In the genomic region with DNA sequence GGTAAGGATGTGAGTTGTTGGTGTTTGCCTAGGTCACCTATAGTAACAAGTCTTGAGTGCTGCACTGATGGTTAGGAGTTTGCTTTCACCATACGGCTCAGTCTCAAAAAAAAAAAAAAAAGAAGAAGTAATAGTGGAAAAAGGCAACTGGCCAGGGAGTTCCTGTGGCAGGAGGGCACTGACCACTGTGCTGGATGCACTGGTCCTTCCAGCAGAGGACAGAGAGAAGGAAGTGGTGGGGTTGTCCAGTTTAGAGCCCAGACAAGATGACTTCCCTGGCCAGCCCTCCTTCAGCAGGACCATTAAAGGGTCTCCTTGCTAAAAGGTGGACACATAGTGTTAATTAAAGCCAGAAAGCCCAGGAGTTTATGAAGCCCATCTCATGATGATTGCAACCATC, we compare ENCODE assay signal across 1 cellular context.
TF ChIP-seq lines count a peak whose summit lies in the region.

No MANE protein-coding gene starts in this region.

TF ChIP-seq in HepG2, 621 proteins besides CTCF, POLR2A, EP300 and RAD21:
- TF ChIP-seq ARNTL (CRISPR knock-in tag; IDR thresholded peaks at IDR 0.05) (no peak), GTF3A (CRISPR knock-in tag; conservative IDR thresholded peaks at IDR 0.05) (no peak), ZNF784 (CRISPR knock-in tag; IDR thresholded peaks at IDR 0.05; ENCODE audit: borderline replicate concordance) (no peak), ZNF451 (CRISPR knock-in tag; IDR thresholded peaks at IDR 0.05) (no peak)
